Comparison of ENCODE assay signal across 1 cellular context in the genomic region with DNA sequence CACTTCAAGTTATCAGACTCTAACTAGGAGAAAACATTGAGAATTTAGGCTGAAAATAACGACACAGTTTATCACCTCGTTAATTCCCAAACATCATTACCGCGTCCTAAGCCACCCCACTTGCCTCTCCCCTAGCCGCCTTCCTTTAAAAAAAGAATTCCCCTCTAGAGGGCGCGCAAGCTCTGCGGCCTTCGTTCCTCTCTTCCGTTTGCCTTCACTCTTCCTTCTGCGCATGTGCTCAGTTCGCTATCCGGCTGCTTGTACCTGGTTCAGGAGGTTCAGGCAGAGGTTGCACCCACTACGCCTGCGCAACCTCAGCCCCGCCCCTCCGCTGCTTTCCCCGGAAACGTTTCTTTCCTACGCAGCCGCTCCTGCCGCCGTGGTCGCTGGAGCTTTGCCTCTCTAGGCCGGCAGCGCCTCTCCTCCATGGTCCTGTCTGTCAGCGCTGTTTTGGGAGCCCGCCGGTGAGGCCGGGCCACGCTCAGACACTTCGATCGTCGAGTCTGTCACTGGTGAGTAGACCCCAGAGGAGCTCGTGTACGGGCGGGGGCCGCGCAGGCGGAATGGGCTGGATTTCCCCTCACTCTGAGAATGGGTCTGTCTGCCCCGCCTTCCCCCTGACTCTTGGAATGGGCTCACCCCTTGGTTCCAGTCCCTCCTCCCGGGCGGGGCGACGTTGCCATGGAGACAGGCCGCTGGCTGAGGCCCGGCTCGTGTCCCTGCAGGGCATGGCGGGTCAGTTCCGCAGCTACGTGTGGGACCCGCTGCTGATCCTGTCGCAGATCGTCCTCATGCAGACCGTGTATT.
TF ChIP-seq lines count a peak whose summit lies in the region.

A gene (plus strand): TSS at position 353 of the 807 bp plus-strand sequence. CDS start 376 bp downstream, at position 729.

TF ChIP-seq in HepG2, 621 proteins besides CTCF, POLR2A, EP300 and RAD21 (continued from another document and continues in another):
- TF ChIP-seq, protein P1, sequence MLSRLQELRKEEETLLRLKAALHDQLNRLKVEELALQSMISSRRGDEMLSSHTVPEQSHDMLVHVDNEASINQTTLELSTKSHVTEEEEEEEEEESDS (CRISPR knock-in tag; IDR thresholded peaks at IDR 0.05; ENCODE audit: borderline replicate concordance) = no peak
- TF ChIP-seq ZMYM4 (CRISPR knock-in tag; IDR thresholded peaks at IDR 0.05) (peak; percentile 97), ZFX (CRISPR knock-in tag; IDR thresholded peaks at IDR 0.05; ENCODE audit: low read depth) (peak; percentile 95), ZSCAN31 (CRISPR knock-in tag; IDR thresholded peaks at IDR 0.05; ENCODE audit: low read depth) (peak; percentile 98), ZSCAN9 (CRISPR knock-in tag; IDR thresholded peaks at IDR 0.05; ENCODE audit: borderline replicate concordance) (peak; percentile 98), MTA1 (CRISPR knock-in tag; IDR thresholded peaks at IDR 0.05; ENCODE audit: borderline replicate concordance) (peak; percentile 97; the same call in 1 of the 2 replicates), CBX5 (CRISPR knock-in tag; IDR thresholded peaks at IDR 0.05; ENCODE audit: borderline replicate concordance) (no peak; the same call in 1 of the 2 replicates), IKZF4 (CRISPR knock-in tag; IDR thresholded peaks at IDR 0.05; ENCODE audit: borderline replicate concordance, low read depth, not compliant biosample characterization) (peak; percentile 68), KDM2A (CRISPR knock-in tag; IDR thresholded peaks at IDR 0.05; ENCODE audit: borderline replicate concordance, low read depth) (peak; percentile 98), ZNF337 (CRISPR knock-in tag; IDR thresholded peaks at IDR 0.05; ENCODE audit: borderline replicate concordance, low read depth) (peak; percentile 87), ZNF766 (CRISPR knock-in tag; IDR thresholded peaks at IDR 0.05; ENCODE audit: borderline replicate concordance) (no peak; the same call in 1 of the 2 replicates), NFKBIZ (CRISPR knock-in tag; IDR thresholded peaks at IDR 0.05) (peak; percentile 83; the same call in 1 of the 2 replicates), NCOA5 (CRISPR knock-in tag; IDR thresholded peaks at IDR 0.05) (no peak), ZNF3 (CRISPR knock-in tag; IDR thresholded peaks at IDR 0.05) (0 out of 2 replicates have a peak, but pooled peaks have one; percentile 63), NONO (IDR thresholded peaks at IDR 0.05) (no peak), NONO (CRISPR knock-in tag; conservative IDR thresholded peaks at IDR 0.05) (peak; percentile 98), BHLHE40 (IDR thresholded peaks at IDR 0.05; ENCODE audit: low read length) (peak; percentile 85), CBFB (CRISPR knock-in tag; IDR thresholded peaks at IDR 0.05) (peak; percentile 93), FOXK2 (IDR thresholded peaks at IDR 0.05) (peak; percentile 81), ZNF543 (CRISPR knock-in tag; IDR thresholded peaks at IDR 0.05) (peak; percentile 99), ZNF24 (IDR thresholded peaks at IDR 0.05) (no peak; the same call in 1 of the 2 replicates), RARA (CRISPR knock-in tag; IDR thresholded peaks at IDR 0.05) (peak; percentile 65), KLF16 (CRISPR knock-in tag; IDR thresholded peaks at IDR 0.05) (peak in 1 of 2 experiments; percentile 99; a peak in 2 of 4 replicates), ELF4 (CRISPR knock-in tag; IDR thresholded peaks at IDR 0.05; ENCODE audit: borderline replicate concordance) (peak; percentile 98; the same call in 1 of the 2 replicates), ZNF329 (CRISPR knock-in tag; IDR thresholded peaks at IDR 0.05; ENCODE audit: low read depth) (peak; percentile 78; the same call in 1 of the 2 replicates)
- TF ChIP-seq, protein P2, sequence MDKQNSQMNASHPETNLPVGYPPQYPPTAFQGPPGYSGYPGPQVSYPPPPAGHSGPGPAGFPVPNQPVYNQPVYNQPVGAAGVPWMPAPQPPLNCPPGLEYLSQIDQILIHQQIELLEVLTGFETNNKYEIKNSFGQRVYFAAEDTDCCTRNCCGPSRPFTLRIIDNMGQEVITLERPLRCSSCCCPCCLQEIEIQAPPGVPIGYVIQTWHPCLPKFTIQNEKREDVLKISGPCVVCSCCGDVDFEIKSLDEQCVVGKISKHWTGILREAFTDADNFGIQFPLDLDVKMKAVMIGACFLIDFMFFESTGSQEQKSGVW (CRISPR knock-in tag; IDR thresholded peaks at IDR 0.05; ENCODE audit: borderline replicate concordance) = no peak
- TF ChIP-seq, protein P3, sequence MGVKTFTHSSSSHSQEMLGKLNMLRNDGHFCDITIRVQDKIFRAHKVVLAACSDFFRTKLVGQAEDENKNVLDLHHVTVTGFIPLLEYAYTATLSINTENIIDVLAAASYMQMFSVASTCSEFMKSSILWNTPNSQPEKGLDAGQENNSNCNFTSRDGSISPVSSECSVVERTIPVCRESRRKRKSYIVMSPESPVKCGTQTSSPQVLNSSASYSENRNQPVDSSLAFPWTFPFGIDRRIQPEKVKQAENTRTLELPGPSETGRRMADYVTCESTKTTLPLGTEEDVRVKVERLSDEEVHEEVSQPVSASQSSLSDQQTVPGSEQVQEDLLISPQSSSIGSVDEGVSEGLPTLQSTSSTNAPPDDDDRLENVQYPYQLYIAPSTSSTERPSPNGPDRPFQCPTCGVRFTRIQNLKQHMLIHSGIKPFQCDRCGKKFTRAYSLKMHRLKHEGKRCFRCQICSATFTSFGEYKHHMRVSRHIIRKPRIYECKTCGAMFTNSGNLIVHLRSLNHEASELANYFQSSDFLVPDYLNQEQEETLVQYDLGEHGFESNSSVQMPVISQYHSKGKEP (CRISPR knock-in tag; IDR thresholded peaks at IDR 0.05) = peak; percentile 80
- TF ChIP-seq, protein P4, sequence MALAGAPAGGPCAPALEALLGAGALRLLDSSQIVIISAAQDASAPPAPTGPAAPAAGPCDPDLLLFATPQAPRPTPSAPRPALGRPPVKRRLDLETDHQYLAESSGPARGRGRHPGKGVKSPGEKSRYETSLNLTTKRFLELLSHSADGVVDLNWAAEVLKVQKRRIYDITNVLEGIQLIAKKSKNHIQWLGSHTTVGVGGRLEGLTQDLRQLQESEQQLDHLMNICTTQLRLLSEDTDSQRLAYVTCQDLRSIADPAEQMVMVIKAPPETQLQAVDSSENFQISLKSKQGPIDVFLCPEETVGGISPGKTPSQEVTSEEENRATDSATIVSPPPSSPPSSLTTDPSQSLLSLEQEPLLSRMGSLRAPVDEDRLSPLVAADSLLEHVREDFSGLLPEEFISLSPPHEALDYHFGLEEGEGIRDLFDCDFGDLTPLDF (CRISPR knock-in tag; IDR thresholded peaks at IDR 0.05) = peak; percentile 69; the same call in 1 of the 2 replicates
- TF ChIP-seq, protein P5, sequence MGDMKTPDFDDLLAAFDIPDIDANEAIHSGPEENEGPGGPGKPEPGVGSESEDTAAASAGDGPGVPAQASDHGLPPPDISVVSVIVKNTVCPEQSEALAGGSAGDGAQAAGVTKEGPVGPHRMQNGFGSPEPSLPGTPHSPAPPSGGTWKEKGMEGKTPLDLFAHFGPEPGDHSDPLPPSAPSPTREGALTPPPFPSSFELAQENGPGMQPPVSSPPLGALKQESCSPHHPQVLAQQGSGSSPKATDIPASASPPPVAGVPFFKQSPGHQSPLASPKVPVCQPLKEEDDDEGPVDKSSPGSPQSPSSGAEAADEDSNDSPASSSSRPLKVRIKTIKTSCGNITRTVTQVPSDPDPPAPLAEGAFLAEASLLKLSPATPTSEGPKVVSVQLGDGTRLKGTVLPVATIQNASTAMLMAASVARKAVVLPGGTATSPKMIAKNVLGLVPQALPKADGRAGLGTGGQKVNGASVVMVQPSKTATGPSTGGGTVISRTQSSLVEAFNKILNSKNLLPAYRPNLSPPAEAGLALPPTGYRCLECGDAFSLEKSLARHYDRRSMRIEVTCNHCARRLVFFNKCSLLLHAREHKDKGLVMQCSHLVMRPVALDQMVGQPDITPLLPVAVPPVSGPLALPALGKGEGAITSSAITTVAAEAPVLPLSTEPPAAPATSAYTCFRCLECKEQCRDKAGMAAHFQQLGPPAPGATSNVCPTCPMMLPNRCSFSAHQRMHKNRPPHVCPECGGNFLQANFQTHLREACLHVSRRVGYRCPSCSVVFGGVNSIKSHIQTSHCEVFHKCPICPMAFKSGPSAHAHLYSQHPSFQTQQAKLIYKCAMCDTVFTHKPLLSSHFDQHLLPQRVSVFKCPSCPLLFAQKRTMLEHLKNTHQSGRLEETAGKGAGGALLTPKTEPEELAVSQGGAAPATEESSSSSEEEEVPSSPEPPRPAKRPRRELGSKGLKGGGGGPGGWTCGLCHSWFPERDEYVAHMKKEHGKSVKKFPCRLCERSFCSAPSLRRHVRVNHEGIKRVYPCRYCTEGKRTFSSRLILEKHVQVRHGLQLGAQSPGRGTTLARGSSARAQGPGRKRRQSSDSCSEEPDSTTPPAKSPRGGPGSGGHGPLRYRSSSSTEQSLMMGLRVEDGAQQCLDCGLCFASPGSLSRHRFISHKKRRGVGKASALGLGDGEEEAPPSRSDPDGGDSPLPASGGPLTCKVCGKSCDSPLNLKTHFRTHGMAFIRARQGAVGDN (CRISPR knock-in tag; IDR thresholded peaks at IDR 0.05) = peak; percentile 97
- TF ChIP-seq, protein P6, sequence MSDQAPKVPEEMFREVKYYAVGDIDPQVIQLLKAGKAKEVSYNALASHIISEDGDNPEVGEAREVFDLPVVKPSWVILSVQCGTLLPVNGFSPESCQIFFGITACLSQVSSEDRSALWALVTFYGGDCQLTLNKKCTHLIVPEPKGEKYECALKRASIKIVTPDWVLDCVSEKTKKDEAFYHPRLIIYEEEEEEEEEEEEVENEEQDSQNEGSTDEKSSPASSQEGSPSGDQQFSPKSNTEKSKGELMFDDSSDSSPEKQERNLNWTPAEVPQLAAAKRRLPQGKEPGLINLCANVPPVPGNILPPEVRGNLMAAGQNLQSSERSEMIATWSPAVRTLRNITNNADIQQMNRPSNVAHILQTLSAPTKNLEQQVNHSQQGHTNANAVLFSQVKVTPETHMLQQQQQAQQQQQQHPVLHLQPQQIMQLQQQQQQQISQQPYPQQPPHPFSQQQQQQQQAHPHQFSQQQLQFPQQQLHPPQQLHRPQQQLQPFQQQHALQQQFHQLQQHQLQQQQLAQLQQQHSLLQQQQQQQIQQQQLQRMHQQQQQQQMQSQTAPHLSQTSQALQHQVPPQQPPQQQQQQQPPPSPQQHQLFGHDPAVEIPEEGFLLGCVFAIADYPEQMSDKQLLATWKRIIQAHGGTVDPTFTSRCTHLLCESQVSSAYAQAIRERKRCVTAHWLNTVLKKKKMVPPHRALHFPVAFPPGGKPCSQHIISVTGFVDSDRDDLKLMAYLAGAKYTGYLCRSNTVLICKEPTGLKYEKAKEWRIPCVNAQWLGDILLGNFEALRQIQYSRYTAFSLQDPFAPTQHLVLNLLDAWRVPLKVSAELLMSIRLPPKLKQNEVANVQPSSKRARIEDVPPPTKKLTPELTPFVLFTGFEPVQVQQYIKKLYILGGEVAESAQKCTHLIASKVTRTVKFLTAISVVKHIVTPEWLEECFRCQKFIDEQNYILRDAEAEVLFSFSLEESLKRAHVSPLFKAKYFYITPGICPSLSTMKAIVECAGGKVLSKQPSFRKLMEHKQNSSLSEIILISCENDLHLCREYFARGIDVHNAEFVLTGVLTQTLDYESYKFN (CRISPR knock-in tag; conservative IDR thresholded peaks at IDR 0.05) = peak; percentile 92
- TF ChIP-seq, protein P7, sequence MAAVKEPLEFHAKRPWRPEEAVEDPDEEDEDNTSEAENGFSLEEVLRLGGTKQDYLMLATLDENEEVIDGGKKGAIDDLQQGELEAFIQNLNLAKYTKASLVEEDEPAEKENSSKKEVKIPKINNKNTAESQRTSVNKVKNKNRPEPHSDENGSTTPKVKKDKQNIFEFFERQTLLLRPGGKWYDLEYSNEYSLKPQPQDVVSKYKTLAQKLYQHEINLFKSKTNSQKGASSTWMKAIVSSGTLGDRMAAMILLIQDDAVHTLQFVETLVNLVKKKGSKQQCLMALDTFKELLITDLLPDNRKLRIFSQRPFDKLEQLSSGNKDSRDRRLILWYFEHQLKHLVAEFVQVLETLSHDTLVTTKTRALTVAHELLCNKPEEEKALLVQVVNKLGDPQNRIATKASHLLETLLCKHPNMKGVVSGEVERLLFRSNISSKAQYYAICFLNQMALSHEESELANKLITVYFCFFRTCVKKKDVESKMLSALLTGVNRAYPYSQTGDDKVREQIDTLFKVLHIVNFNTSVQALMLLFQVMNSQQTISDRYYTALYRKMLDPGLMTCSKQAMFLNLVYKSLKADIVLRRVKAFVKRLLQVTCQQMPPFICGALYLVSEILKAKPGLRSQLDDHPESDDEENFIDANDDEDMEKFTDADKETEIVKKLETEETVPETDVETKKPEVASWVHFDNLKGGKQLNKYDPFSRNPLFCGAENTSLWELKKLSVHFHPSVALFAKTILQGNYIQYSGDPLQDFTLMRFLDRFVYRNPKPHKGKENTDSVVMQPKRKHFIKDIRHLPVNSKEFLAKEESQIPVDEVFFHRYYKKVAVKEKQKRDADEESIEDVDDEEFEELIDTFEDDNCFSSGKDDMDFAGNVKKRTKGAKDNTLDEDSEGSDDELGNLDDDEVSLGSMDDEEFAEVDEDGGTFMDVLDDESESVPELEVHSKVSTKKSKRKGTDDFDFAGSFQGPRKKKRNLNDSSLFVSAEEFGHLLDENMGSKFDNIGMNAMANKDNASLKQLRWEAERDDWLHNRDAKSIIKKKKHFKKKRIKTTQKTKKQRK (IDR thresholded peaks at IDR 0.05; ENCODE audit: low read length) = no peak
- TF ChIP-seq, protein P8, sequence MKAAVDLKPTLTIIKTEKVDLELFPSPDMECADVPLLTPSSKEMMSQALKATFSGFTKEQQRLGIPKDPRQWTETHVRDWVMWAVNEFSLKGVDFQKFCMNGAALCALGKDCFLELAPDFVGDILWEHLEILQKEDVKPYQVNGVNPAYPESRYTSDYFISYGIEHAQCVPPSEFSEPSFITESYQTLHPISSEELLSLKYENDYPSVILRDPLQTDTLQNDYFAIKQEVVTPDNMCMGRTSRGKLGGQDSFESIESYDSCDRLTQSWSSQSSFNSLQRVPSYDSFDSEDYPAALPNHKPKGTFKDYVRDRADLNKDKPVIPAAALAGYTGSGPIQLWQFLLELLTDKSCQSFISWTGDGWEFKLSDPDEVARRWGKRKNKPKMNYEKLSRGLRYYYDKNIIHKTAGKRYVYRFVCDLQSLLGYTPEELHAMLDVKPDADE (CRISPR knock-in tag; IDR thresholded peaks at IDR 0.05) = no peak
- TF ChIP-seq, protein P9, sequence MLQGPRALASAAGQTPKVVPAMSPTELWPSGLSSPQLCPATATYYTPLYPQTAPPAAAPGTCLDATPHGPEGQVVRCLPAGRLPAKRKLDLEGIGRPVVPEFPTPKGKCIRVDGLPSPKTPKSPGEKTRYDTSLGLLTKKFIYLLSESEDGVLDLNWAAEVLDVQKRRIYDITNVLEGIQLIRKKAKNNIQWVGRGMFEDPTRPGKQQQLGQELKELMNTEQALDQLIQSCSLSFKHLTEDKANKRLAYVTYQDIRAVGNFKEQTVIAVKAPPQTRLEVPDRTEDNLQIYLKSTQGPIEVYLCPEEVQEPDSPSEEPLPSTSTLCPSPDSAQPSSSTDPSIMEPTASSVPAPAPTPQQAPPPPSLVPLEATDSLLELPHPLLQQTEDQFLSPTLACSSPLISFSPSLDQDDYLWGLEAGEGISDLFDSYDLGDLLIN (CRISPR knock-in tag; IDR thresholded peaks at IDR 0.05; ENCODE audit: borderline replicate concordance) = peak; percentile 48; the same call in 1 of the 2 replicates
